ENCODE assay signal across 14 cellular contexts in the genomic region with DNA sequence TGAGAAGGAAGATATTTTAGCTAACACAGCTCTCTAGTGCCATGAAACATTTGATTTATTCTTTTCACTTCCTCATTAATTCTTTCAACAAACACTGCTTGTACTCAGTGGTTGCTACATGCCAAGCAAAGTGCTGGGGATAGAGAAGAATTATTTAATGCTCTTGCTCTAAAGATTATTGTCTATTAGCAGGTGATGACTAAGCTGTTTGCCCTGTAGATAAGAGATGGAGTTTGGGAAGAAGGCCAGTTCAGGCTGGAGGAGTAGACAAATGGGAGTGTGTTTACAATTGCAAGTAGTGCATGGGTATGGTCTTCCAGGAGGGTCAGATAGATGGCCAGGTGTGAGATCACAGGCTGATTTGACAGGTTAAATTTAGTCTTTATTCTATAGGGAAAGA.
DNase-seq lines count a peak whose midpoint lies in the region; FAIRE-seq and TF ChIP-seq lines count a peak whose summit lies in the region.
"Had no signal": no experiment of that assay in that cellular context is flagged by ENCODE, and none has a peak within 500 bp of the region (broad histone marks: within the 10 kb centered on the region; RNA-seq: fewer than 3 reads in every experiment).

No MANE protein-coding gene starts in this region.

- H2AFZ ChIP-seq in mammary epithelial cell (ENCODE audit: low read depth, low read length), result no peak overlapping the region

- no peak for FAIRE-seq in D721Med (lab: Jason Lieb, UNC)
- FAIRE-seq: H1 had no signal

- intact Hi-C loops in uterus (cut with DNase I; ENCODE audit: low total_unique reads) (no loop called here), mammary epithelial cell (cut with micrococcal nuclease) (no loop called here)

- H3K9me3 ChIP-seq in uterus, result no peaks in the 10 kb centered on the region
- no peaks in the 10 kb centered on the region for H3K9me3 ChIP-seq in mammary epithelial cell (replicated peaks; ENCODE audit: insufficient read depth, low read length)
- H3K9me3 ChIP-seq: Caco-2, HAP-1 had no signal

- dilution Hi-C loops in mammary epithelial cell (cut with HindIII; ENCODE audit: low sequenced_read_pairs), result no loop called here

- H3K4me3 ChIP-seq in uterus (no peak overlapping the region), mammary epithelial cell (replicated peaks in 1 of 3; ENCODE audit: insufficient read depth in 1 of 3, low read depth in 2 of 3, low read length in 3 of 3) (no peak overlapping the region)
- H3K4me3 ChIP-seq: HAP-1 had no signal

- BruUV-seq in mammary epithelial cell (replicated peaks; lab: Mats Ljungman, UMichigan), result no TSS peak

- H3K4me2 ChIP-seq in mammary epithelial cell (ENCODE audit: insufficient read depth, low read depth, low read length), result no peak overlapping the region

- H3K4me1 ChIP-seq in uterus (no peaks in the 10 kb centered on the region), mammary epithelial cell (ENCODE audit: insufficient read depth, low read length) (no peaks in the 10 kb centered on the region)
- H3K4me1 ChIP-seq: Caco-2, HAP-1 had no signal

- no peak for TF ChIP-seq CTCF in C4-2B (conservative IDR thresholded peaks at IDR 0.05)
- TF ChIP-seq CTCF in uterus (IDR thresholded peaks at IDR 0.05), result no peak
- no peak for TF ChIP-seq CTCF in D721Med (IDR thresholded peaks at IDR 0.05; ENCODE audit: insufficient read depth, missing control alignments)
- no peak for TF ChIP-seq CTCF in mammary epithelial cell (conservative IDR thresholded peaks at IDR 0.05 in 1 of 2, IDR thresholded peaks at IDR 0.05 in 1 of 2; ENCODE audit: extremely low read depth in 1 of 2, insufficient read depth in 1 of 2, low read depth in 1 of 2, low read length in 2 of 2)

- H3K9ac ChIP-seq in mammary epithelial cell (ENCODE audit: insufficient read depth, low read length), result no peak overlapping the region

- no peaks in the 10 kb centered on the region for H4K20me1 ChIP-seq in mammary epithelial cell (ENCODE audit: insufficient read depth, low read length)

- peak; percentile 4 for DNase-seq in DMS53 (lab: John Stamatoyannopoulos, UW)
- no peak for DNase-seq in DMS53 treated with DMSO at 0.1 percent for 48 hours (lab: John Stamatoyannopoulos, UW; ENCODE audit: unreplicated experiment)
- DNase-seq in NOMO-1 treated with dmso at 0.1 percent for 144 hours (lab: John Stamatoyannopoulos, UW; ENCODE audit: unreplicated experiment), result peak; percentile 5
- DNase-seq in mucosa of gallbladder (ENCODE audit: low spot score), result peak; percentile 35
- no peak for DNase-seq in uterus
- DNase-seq in D721Med (ENCODE audit: insufficient read length, low spot score), result no peak
- DNase-seq in mammary epithelial cell, result no peak
- DNase-seq: Caco-2; CD8-positive, alpha-beta memory T cell; GF-D8 had no signal

- H3K36me3 ChIP-seq in uterus, result no peaks in the 10 kb centered on the region
- H3K36me3 ChIP-seq in mammary epithelial cell (ENCODE audit: insufficient read depth, low read length), result no peaks in the 10 kb centered on the region
- H3K36me3 ChIP-seq: HAP-1 had no signal

- CTCF ChIA-PET in mammary epithelial cell (lab: Charles Lee; ENCODE audit: low non-redundant PET), result no interaction called here

- no peaks in the 10 kb centered on the region for H3K79me2 ChIP-seq in mammary epithelial cell (ENCODE audit: insufficient read depth, low read length)

- in situ Hi-C loops in mammary epithelial cell (cut with MboI; ENCODE audit: low sequenced_read_pairs in 2 of 2), result no loop called here

- H3K27me3 ChIP-seq in uterus (no peaks in the 10 kb centered on the region), mammary epithelial cell (ENCODE audit: insufficient read depth, low read length) (no peaks in the 10 kb centered on the region)

- H3K27ac ChIP-seq in C4-2B (peak overlapping the region; percentile 39; the same call in 1 of the 2 replicates), uterus (no peak overlapping the region), mammary epithelial cell (ENCODE audit: insufficient read depth, low read depth, low read length) (no peak overlapping the region)
- H3K27ac ChIP-seq: 22Rv1 had no signal

- TF ChIP-seq POLR2A in uterus (IDR thresholded peaks at IDR 0.05), result no peak

Comparison
In these comparisons a context has a peak if more than half of its experiments do, and no peak if none do; other contexts are left out.
1. DNase-seq: peak in DMS53 (single experiment), NOMO-1 treated with dmso at 0.1 percent for 144 hours (single experiment) and mucosa of gallbladder (single experiment); none in DMS53 treated with DMSO at 0.1 percent for 48 hours (single experiment), uterus (0 of 2), D721Med (single experiment) and mammary epithelial cell (single experiment).